In genomic region chr11:8019671-8020597, GRCh38 we compare ENCODE assay signal across 1 cellular context.
TF ChIP-seq lines count a peak whose summit lies in the region.

No MANE protein-coding gene starts in this region.

TF ChIP-seq in GM23338, 12 proteins besides CTCF, POLR2A, EP300 and RAD21 (continued from another document):
- TF ChIP-seq ZNF462 (CRISPR knock-in tag; IDR thresholded peaks at IDR 0.05) (no peak), NANOG (IDR thresholded peaks at IDR 0.05; ENCODE audit: borderline replicate concordance) (no peak), STAT1 (IDR thresholded peaks at IDR 0.05; ENCODE audit: unreplicated experiment) (no peak), CREB1 (CRISPR knock-in tag; IDR thresholded peaks at IDR 0.05; ENCODE audit: low read depth) (no peak), ZNF114 (CRISPR knock-in tag; IDR thresholded peaks at IDR 0.05) (no peak), EZH2 (IDR thresholded peaks at IDR 0.05; ENCODE audit: low read depth, unreplicated experiment) (peak; percentile 74), EZH2phosphoT487 (IDR thresholded peaks at IDR 0.05; ENCODE audit: unreplicated experiment) (peak; percentile 50), ZNF331 (CRISPR knock-in tag; IDR thresholded peaks at IDR 0.05; ENCODE audit: low read depth) (no peak)
- TF ChIP-seq, protein P1, sequence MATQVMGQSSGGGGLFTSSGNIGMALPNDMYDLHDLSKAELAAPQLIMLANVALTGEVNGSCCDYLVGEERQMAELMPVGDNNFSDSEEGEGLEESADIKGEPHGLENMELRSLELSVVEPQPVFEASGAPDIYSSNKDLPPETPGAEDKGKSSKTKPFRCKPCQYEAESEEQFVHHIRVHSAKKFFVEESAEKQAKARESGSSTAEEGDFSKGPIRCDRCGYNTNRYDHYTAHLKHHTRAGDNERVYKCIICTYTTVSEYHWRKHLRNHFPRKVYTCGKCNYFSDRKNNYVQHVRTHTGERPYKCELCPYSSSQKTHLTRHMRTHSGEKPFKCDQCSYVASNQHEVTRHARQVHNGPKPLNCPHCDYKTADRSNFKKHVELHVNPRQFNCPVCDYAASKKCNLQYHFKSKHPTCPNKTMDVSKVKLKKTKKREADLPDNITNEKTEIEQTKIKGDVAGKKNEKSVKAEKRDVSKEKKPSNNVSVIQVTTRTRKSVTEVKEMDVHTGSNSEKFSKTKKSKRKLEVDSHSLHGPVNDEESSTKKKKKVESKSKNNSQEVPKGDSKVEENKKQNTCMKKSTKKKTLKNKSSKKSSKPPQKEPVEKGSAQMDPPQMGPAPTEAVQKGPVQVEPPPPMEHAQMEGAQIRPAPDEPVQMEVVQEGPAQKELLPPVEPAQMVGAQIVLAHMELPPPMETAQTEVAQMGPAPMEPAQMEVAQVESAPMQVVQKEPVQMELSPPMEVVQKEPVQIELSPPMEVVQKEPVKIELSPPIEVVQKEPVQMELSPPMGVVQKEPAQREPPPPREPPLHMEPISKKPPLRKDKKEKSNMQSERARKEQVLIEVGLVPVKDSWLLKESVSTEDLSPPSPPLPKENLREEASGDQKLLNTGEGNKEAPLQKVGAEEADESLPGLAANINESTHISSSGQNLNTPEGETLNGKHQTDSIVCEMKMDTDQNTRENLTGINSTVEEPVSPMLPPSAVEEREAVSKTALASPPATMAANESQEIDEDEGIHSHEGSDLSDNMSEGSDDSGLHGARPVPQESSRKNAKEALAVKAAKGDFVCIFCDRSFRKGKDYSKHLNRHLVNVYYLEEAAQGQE (IDR thresholded peaks at IDR 0.05; ENCODE audit: unreplicated experiment) = no peak
- TF ChIP-seq, protein P2, sequence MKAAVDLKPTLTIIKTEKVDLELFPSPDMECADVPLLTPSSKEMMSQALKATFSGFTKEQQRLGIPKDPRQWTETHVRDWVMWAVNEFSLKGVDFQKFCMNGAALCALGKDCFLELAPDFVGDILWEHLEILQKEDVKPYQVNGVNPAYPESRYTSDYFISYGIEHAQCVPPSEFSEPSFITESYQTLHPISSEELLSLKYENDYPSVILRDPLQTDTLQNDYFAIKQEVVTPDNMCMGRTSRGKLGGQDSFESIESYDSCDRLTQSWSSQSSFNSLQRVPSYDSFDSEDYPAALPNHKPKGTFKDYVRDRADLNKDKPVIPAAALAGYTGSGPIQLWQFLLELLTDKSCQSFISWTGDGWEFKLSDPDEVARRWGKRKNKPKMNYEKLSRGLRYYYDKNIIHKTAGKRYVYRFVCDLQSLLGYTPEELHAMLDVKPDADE (IDR thresholded peaks at IDR 0.05) = no peak
TF ChIP-seq in GM23338: peak in this region for 2.
